ENCODE assay signal across 8 cellular contexts in the genomic region with DNA sequence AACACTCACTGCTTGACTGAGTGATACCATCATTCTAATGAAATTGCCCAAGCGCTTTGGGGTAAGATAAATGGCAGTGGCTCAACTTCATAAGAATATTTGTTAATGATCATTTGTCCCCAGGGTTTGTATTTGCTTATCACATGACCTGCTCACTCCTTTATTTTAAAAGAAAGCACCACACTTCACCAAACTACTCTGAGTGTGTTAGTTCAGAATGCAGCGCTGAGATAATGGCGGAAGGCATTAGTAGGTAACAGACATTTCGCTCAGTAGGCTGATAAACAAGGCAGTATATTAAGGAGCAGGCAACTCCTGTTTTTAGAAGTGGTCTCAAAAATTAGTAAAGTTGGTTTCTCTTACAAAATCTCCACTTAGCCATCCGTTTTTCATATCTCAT. TPM values are rescaled to one million over a fixed set of nuclear protein-coding genes. Genes with fewer than 3 reads are reported as not detected.
DNase-seq lines count a peak whose midpoint lies in the region; TF ChIP-seq lines count a peak whose summit lies in the region.

No MANE protein-coding gene starts in this region.

- peaks cover 33% of the 10 kb centered on the region for H3K4me1 Mint-ChIP-seq in endodermal cell

- H3K9me3 ChIP-seq in OCI-LY1 (ENCODE audit: low read length) (no peaks in the 10 kb centered on the region), endodermal cell (ENCODE audit: control insufficient read depth, low read length) (no peaks in the 10 kb centered on the region), parathyroid adenoma (ENCODE audit: control insufficient read depth, low read length) (no peaks in the 10 kb centered on the region)

- H3K9me3 Mint-ChIP-seq in endodermal cell, result no peaks in the 10 kb centered on the region

- H3K27ac ChIP-seq in OCI-LY1 (ENCODE audit: low read depth, low read length, poor library complexity, severe bottlenecking) (peak overlapping the region; percentile 97), endodermal cell (ENCODE audit: low read depth, low read length) (no peak overlapping the region), parathyroid adenoma (no peak overlapping the region)

- H3K27me3 ChIP-seq in OCI-LY1 (ENCODE audit: insufficient read depth, low read length) (no peaks in the 10 kb centered on the region), endodermal cell (ENCODE audit: control insufficient read depth, insufficient read depth, low read length, poor library complexity, severe bottlenecking) (no peaks in the 10 kb centered on the region), parathyroid adenoma (ENCODE audit: control insufficient read depth, insufficient read depth, low read length) (no peaks in the 10 kb centered on the region)

- H3K4me1 ChIP-seq in OCI-LY1 (ENCODE audit: insufficient read depth, low read length, severe bottlenecking) (peaks cover 60% of the 10 kb centered on the region), endodermal cell (ENCODE audit: control insufficient read depth, insufficient read depth, low read length) (peaks cover 4% of the 10 kb centered on the region), parathyroid adenoma (no peaks in the 10 kb centered on the region)

- 13 to 17% methylated on average over 2 to 5 of the region's 5 CpGs for WGBS in endodermal cell (ENCODE audit: insufficient coverage in 1 of 2, insufficient read length in 1 of 2), 2 experiments

- peaks cover 11% of the 10 kb centered on the region for H3F3A ChIP-seq in OCI-LY1 (ENCODE audit: insufficient read depth, low read length)

- H3K4me3 Mint-ChIP-seq in endodermal cell, result peak overlapping the region; percentile 90

- H4K20me1 ChIP-seq in OCI-LY1 (ENCODE audit: insufficient read depth, low read length), result no peaks in the 10 kb centered on the region

- no peak for TF ChIP-seq CTCF in OCI-LY1 (IDR thresholded peaks at IDR 0.05; ENCODE audit: low read length)
- no peak for TF ChIP-seq CTCF in endodermal cell (conservative IDR thresholded peaks at IDR 0.05)
- TF ChIP-seq CTCF in parathyroid adenoma (IDR thresholded peaks at IDR 0.05), result no peak

- H3K9me2 ChIP-seq in OCI-LY1 (ENCODE audit: low read depth, low read length), result no peaks in the 10 kb centered on the region

- H3K4me2 ChIP-seq in OCI-LY1 (ENCODE audit: low read length), result peak overlapping the region; percentile 68
- H3K4me2 ChIP-seq in parathyroid adenoma (ENCODE audit: low read length), result peak overlapping the region; percentile 83

- peaks cover 47% of the 10 kb centered on the region for H3K79me2 ChIP-seq in OCI-LY1 (ENCODE audit: insufficient read depth, low read length)
- no peaks in the 10 kb centered on the region for H3K79me2 ChIP-seq in parathyroid adenoma

- peaks cover 21% of the 10 kb centered on the region for H3K27me3 Mint-ChIP-seq in endodermal cell (ENCODE audit: insufficient read depth)

- H3K4me3 ChIP-seq in OCI-LY1 (ENCODE audit: low read depth, low read length, poor library complexity, severe bottlenecking) (peak overlapping the region; percentile 87), endodermal cell (ENCODE audit: low read length) (peak overlapping the region; percentile 86), parathyroid adenoma (ENCODE audit: low read depth, low read length) (peak overlapping the region; percentile 49)

- H3K9ac ChIP-seq in OCI-LY1 (ENCODE audit: low read length) (peak overlapping the region; percentile 83), endodermal cell (ENCODE audit: extremely low read depth, low read length, poor library complexity, severe bottlenecking) (peak overlapping the region; percentile 55), parathyroid adenoma (no peak overlapping the region)

- H3K36me3 ChIP-seq in OCI-LY1 (ENCODE audit: insufficient read depth, low read length) (0 out of 2 replicates have a peak, but pooled peaks cover 5% of the 10 kb centered on the region), endodermal cell (ENCODE audit: control insufficient read depth, insufficient read depth, low read length) (peaks cover 4% of the 10 kb centered on the region), parathyroid adenoma (ENCODE audit: control insufficient read depth, insufficient read depth, low read length) (no peaks in the 10 kb centered on the region)

- peak overlapping the region; percentile 95 for H3K27ac Mint-ChIP-seq in endodermal cell

- H2AFZ ChIP-seq in OCI-LY1 (ENCODE audit: low read length), result no peak overlapping the region
- H2AFZ ChIP-seq in parathyroid adenoma, result no peak overlapping the region

- H3K36me3 Mint-ChIP-seq in endodermal cell (ENCODE audit: low read depth), result no peaks in the 10 kb centered on the region

- DNase-seq in ELR (ENCODE audit: low read depth), result peak; percentile 19
- DNase-seq in endodermal cell, result no peak
- DNase-seq in NCI-H1694 treated with DMSO at 0.1 percent for 48 hours (lab: John Stamatoyannopoulos, UW), result no peak
- no peak for DNase-seq in UCSD-AML1 (lab: John Stamatoyannopoulos, UW; ENCODE audit: unreplicated experiment)
- no peak for DNase-seq in DMS153 treated with DMSO at 0.1 percent for 48 hours (lab: John Stamatoyannopoulos, UW; ENCODE audit: unreplicated experiment)
- no peak for DNase-seq in SW 1271 (lab: John Stamatoyannopoulos, UW)

RNA-seq across cellular contexts. Expression of a gene that starts 1.6 kb away (rescaled TPM):
- total RNA-seq in endodermal cell, result 10 to 100 TPM; 21.4 to 26.0 TPM
- 8.6 TPM for polyA plus RNA-seq in endodermal cell (2013, experiment 1 of 2)
- 11.0 TPM for polyA plus RNA-seq in endodermal cell (2013, experiment 2 of 2)

RNA-seq across cellular contexts. Expression of a gene that starts 7.2 kb away (rescaled TPM):
- 10 to 100 TPM; 33.8 to 41.6 TPM for total RNA-seq in endodermal cell
- polyA plus RNA-seq in endodermal cell (2013, experiment 1 of 2), result 25.9 TPM
- 26.2 TPM for polyA plus RNA-seq in endodermal cell (2013, experiment 2 of 2)
